Comparison of ENCODE assay signal across 8 cellular contexts in the genomic region with DNA sequence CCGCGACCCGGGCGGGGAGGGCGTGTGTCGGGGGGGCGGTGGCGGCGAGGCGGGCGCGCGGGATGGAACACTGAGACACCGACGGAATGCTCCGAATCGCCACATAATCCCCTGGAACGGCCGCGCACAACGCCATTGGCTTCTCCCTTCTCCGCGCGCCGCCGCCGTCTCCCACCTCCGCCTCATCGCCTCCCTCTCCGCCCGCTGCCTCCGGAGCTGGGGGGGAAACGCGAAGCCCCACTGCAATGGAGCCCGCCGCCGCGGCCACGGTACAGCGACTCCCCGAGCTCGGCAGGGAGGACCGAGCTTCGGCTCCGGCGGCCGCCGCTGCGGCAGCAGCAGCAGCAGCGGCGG. TPM values are rescaled to one million over a fixed set of nuclear protein-coding genes. Genes with fewer than 3 reads are reported as not detected.
DNase-seq lines count a peak whose midpoint lies in the region; ATAC-seq and TF ChIP-seq lines count a peak whose summit lies in the region.

TSS of gene PHLPP1 (plus strand) at position 103 of the 354 bp plus-strand sequence. CDS start at position 246, 143 bp downstream.

- H3K4me1 Mint-ChIP-seq in HFFc6 (ENCODE audit: low read depth): peaks cover 48% of the 10 kb centered on the region

- CTCF ChIA-PET in RWPE1 (lab: Yijun Ruan, JAX): interaction anchor here (0.6 to 1.3 kb wide), 10 partner anchors 13 to 630 kb away, joined by 3 to 8 read pairs (median 3); no protein-coding TSS in a partner anchor

- no peak for TF ChIP-seq EP300 in esophagus muscularis mucosa (IDR thresholded peaks at IDR 0.05)

- H3K18ac ChIP-seq in trophoblast cell (ENCODE audit: low read length): peak within 1 kb of the TSS; percentile 95

- H3K79me1 ChIP-seq in trophoblast cell (ENCODE audit: low read length): peaks cover 15% of the 10 kb centered on the region

- H3K4me3 ChIP-seq in esophagus muscularis mucosa (peak within 1 kb of the TSS; percentile 73 to 88 (median 84)), trophoblast cell (ENCODE audit: low read depth, low read length) (peak within 1 kb of the TSS; percentile 99)

- ATAC-seq in GM18519 (IDR thresholded peaks at IDR 0.05; ENCODE audit: low FRiP score, unreplicated experiment): peak; percentile 2

- H3K36me3 ChIP-seq in esophagus muscularis mucosa: no peaks in the 10 kb centered on the region
- H3K36me3 ChIP-seq in trophoblast cell (ENCODE audit: control insufficient read depth in 1 of 2, insufficient read depth in 2 of 2, low read length in 2 of 2): no peaks in the 10 kb centered on the region

- H4K8ac ChIP-seq in trophoblast cell (ENCODE audit: low read depth, low read length): peak within 1 kb of the TSS; percentile 83

- H3K27me3 ChIP-seq in esophagus muscularis mucosa (no peaks in the 10 kb centered on the region), trophoblast cell (ENCODE audit: insufficient read depth, low read length) (no peaks in the 10 kb centered on the region)

- H3K23ac ChIP-seq in trophoblast cell (ENCODE audit: low read length): no peak within 1 kb of the TSS

- peak within 1 kb of the TSS; percentile 90 for H4K91ac ChIP-seq in trophoblast cell (ENCODE audit: low read depth, low read length)

- H2BK12ac ChIP-seq in trophoblast cell (ENCODE audit: low read length): peak within 1 kb of the TSS; percentile 82

- DNase-seq in HFFc6 (no peak), RWPE1 (ENCODE audit: low spot score) (no peak), esophagus muscularis mucosa (ENCODE audit: extremely low spot score) (no peak), trophoblast cell (no peak), GDM1 (lab: John Stamatoyannopoulos, UW) (no peak), SW 1271 (lab: John Stamatoyannopoulos, UW) (no peak)
- DNase-seq in effector CD8-positive, alpha-beta T cell (lab: John Stamatoyannopoulos, UW): no peak

- peak within 1 kb of the TSS; percentile 100 for H2AFZ ChIP-seq in trophoblast cell (ENCODE audit: insufficient read depth, low read length, poor library complexity)

- intact Hi-C loops in esophagus muscularis mucosa (cut with DNase I): loop anchor here (2.0 to 10.0 kb wide), 5 partner anchors 67 to 267 kb away; partner anchors contain the start of gene ZCCHC2

- H3K9me3 ChIP-seq in esophagus muscularis mucosa (no peaks in the 10 kb centered on the region), trophoblast cell (ENCODE audit: insufficient read depth, low read depth, low read length) (peaks cover 2% of the 10 kb centered on the region)

- H2BK5ac ChIP-seq in trophoblast cell (ENCODE audit: low read depth, low read length, poor library complexity): peak within 1 kb of the TSS; percentile 96

- peak within 1 kb of the TSS; percentile 92 for H3K27ac Mint-ChIP-seq in HFFc6

- H3K9me3 Mint-ChIP-seq in HFFc6: no peaks in the 10 kb centered on the region

- H2BK120ac ChIP-seq in trophoblast cell (ENCODE audit: insufficient read depth, low read length, poor library complexity): peak within 1 kb of the TSS; percentile 88

- H2AK5ac ChIP-seq in trophoblast cell (ENCODE audit: low read length): peak within 1 kb of the TSS; percentile 45

- H3K4ac ChIP-seq in trophoblast cell (ENCODE audit: low read depth, low read length): peak within 1 kb of the TSS; percentile 89

- H3K9ac ChIP-seq in trophoblast cell (ENCODE audit: low read length): peak within 1 kb of the TSS; percentile 89

- peak within 1 kb of the TSS; percentile 94 for H3K14ac ChIP-seq in trophoblast cell (ENCODE audit: low read length)

- H3K4me1 ChIP-seq in esophagus muscularis mucosa (peaks cover 7 to 43% (median 39%) of the 10 kb centered on the region in 4 donors), trophoblast cell (ENCODE audit: control insufficient read depth in 1 of 2, insufficient read depth in 2 of 2, low read length in 2 of 2) (peaks cover 2% of the 10 kb centered on the region in 2 experiments)

- H3K4me2 ChIP-seq in trophoblast cell (ENCODE audit: low read length): peak within 1 kb of the TSS; percentile 92

- WGBS in esophagus muscularis mucosa: no CpG with 5 or more reads among the region's 51 CpGs
- no CpG with 5 or more reads among the region's 51 CpGs for whole genome bisulfite sequencing in trophoblast cell (ENCODE audit: extremely low coverage, insufficient coverage, insufficient read length)

- TF ChIP-seq POLR2A in esophagus muscularis mucosa (IDR thresholded peaks at IDR 0.05; ENCODE audit: low read depth): peak; percentile 8

- peak within 1 kb of the TSS; percentile 88 for H3K4me3 Mint-ChIP-seq in HFFc6

- H3K79me2 ChIP-seq in trophoblast cell (ENCODE audit: control insufficient read depth, insufficient read depth, low read length, poor library complexity): peaks cover 11% of the 10 kb centered on the region

- no peaks in the 10 kb centered on the region; the same call in none of the 2 replicates for H3K27me3 Mint-ChIP-seq in HFFc6 (ENCODE audit: insufficient read depth)

- H4K12ac ChIP-seq in trophoblast cell (ENCODE audit: low read depth, low read length): peak within 1 kb of the TSS; percentile 79

- POLR2A ChIA-PET in RWPE1 (lab: Yijun Ruan, JAX; ENCODE audit: low non-redundant PET): interaction anchor here (0.6 kb wide), 1 partner anchor 30 kb away, joined by 4 read pairs; no protein-coding TSS in a partner anchor

- H3K36me3 Mint-ChIP-seq in HFFc6 (ENCODE audit: low read depth): no peaks in the 10 kb centered on the region

- H3K27ac ChIP-seq in RWPE1 (peak within 1 kb of the TSS; percentile 95), esophagus muscularis mucosa (replicated peaks in 1 of 4) (peak within 1 kb of the TSS; percentile 94 to 98 (median 96)), trophoblast cell (ENCODE audit: low read depth, low read length) (peak within 1 kb of the TSS; percentile 97)

- TF ChIP-seq CTCF in HFFc6 (IDR thresholded peaks at IDR 0.05) (no peak), RWPE1 (conservative IDR thresholded peaks at IDR 0.05; ENCODE audit: low read depth) (no peak), esophagus muscularis mucosa (IDR thresholded peaks at IDR 0.05) (no peak)

RNA-seq across cellular contexts. Expression of gene PHLPP1, which starts in this region (rescaled TPM):
- 1 to 10 TPM; 4.5 to 7.9 (median 5.5) TPM for total RNA-seq in HFFc6 (2021; fragmentation: NEBNext Ultra II Directional; extraction: Animal tissue kit (Norgen Biotek cat#: 25700))
- total RNA-seq in esophagus muscularis mucosa: 10 to 100 TPM; 11.6 to 23.0 (median 17.3) TPM
- 29.4 and 30.9 TPM in 2 replicates for polyA plus RNA-seq in trophoblast cell (2013)
